25 cellular contexts compared by ENCODE assay signal in the genomic region with DNA sequence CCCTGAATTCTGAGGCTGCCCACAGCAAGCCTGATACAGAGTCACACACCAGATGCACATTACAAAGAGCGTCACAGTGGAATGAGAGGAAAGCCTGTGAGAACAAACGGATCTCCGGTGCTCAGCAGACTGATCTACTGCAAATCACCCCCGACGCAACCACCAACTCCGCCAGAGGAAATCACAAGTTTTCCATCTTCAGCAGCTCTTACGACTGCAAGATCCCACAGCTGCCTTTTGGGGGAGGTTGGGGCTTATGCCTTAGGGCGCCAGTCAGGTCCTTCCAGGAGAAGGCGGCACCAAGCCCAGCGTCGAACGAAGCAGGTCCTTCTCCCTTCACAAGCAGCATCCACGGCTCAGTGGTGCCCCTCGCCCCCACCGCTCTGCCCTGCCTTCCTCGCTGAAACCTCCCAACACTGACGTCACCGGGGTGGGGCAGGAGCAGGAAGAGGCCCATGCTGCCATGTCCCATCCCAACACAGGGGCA. TPM values are rescaled to one million over a fixed set of nuclear protein-coding genes. Genes with fewer than 3 reads are reported as not detected.
A peak's percentile ranks its signal among the peaks of the same experiment; 100 is the strongest.
DNase-seq lines count a peak whose midpoint lies in the region; ATAC-seq, FAIRE-seq and TF ChIP-seq lines count a peak whose summit lies in the region.
"Had no signal": no experiment of that assay in that cellular context is flagged by ENCODE, and none has a peak within 500 bp of the region (broad histone marks: within the 10 kb centered on the region; RNA-seq: fewer than 3 reads in every experiment).

No MANE protein-coding gene starts in this region.

- TF ChIP-seq CTCF in HepG2 (CRISPR knock-in tag; IDR thresholded peaks at IDR 0.05) (no peak), right lobe of liver (IDR thresholded peaks at IDR 0.05) (no peak), K562 (IDR thresholded peaks at IDR 0.05 in 2 of 3, conservative IDR thresholded peaks at IDR 0.05 in 1 of 3; ENCODE audit: insufficient read depth in 2 of 3, low read depth in 1 of 3, low read length in 3 of 3) (no peak)

- H3K27me3 ChIP-seq in HepG2 (ENCODE audit: control insufficient read depth in 1 of 2, insufficient read depth in 2 of 2, low read length in 2 of 2) = no peaks in the 10 kb centered on the region
- H3K27me3 ChIP-seq in right lobe of liver = no peaks in the 10 kb centered on the region
- H3K27me3 ChIP-seq in K562 (ENCODE audit: control insufficient read depth in 2 of 2, insufficient read depth in 2 of 2, low read length in 2 of 2) = peaks cover 5 to 71% of the 10 kb centered on the region in 2 experiments; a peak in 4 of 5 replicates
- H3K27me3 ChIP-seq: BLaER1 treated with 17β-estradiol and CSF1 and Interleukin-3, amounts not matched to agents 10 nM and 100 nM had no signal

- no peaks in the 10 kb centered on the region for H3K4me1 ChIP-seq in HepG2 (ENCODE audit: insufficient read depth, low read length)
- no peaks in the 10 kb centered on the region for H3K4me1 ChIP-seq in right lobe of liver
- H3K4me1 ChIP-seq in K562 (replicated peaks in 1 of 2; ENCODE audit: control insufficient read depth in 2 of 2, insufficient read depth in 2 of 2, low read length in 2 of 2) = peaks cover 0 to 24% of the 10 kb centered on the region in 2 experiments; a peak in 3 of 5 replicates
- H3K4me1 ChIP-seq: A549 had no signal

- H3K36me3 ChIP-seq in HepG2 (replicated peaks in 1 of 2; ENCODE audit: control insufficient read depth in 1 of 2, insufficient read depth in 2 of 2, low read length in 2 of 2) = peaks cover 5 to 10% of the 10 kb centered on the region in 2 experiments; a peak in 3 of 5 replicates
- H3K36me3 ChIP-seq in right lobe of liver = no peaks in the 10 kb centered on the region
- no peaks in the 10 kb centered on the region for H3K36me3 ChIP-seq in K562 (ENCODE audit: control insufficient read depth, insufficient read depth, low read length)
- H3K36me3 ChIP-seq: BLaER1 treated with 17β-estradiol and CSF1 and Interleukin-3, amounts not matched to agents 10 nM and 100 nM had no signal

- intact Hi-C loops in HepG2 (cut with micrococcal nuclease; ENCODE audit: unreplicated experiment) = no loop called here
- intact Hi-C loops in right lobe of liver (cut with DNase I) = no loop called here
- intact Hi-C loops in K562 (cut with micrococcal nuclease) = no loop called here
- intact Hi-C loops in posterior vena cava (cut with DNase I) = no loop called here

- H3K27ac ChIP-seq in HepG2 (ENCODE audit: extremely low read length, insufficient read depth, low read length) (no peak overlapping the region), right lobe of liver (no peak overlapping the region), K562 (ENCODE audit: extremely low read depth, low read depth, low read length) (no peak overlapping the region)
- H3K27ac ChIP-seq: 22Rv1; A549; BLaER1 treated with 17β-estradiol and CSF1 and Interleukin-3, amounts not matched to agents 10 nM and 100 nM; C4-2B had no signal

- in situ Hi-C loops in HepG2 (cut with HindIII; ENCODE audit: extremely low pct_ligation_motif_present, low pct_unique_long_range_greater_than_20kb) = no loop called here
- in situ Hi-C loops in K562 (cut with MboI) = no loop called here

- no peak for DNase-seq in HepG2 (ENCODE audit: low spot score)
- no peak for DNase-seq in right lobe of liver
- DNase-seq in K562 (ENCODE audit: extremely low read depth in 1 of 4, low spot score in 3 of 4) = no peak
- DNase-seq in posterior vena cava (ENCODE audit: low spot score) = peak; percentile 37
- DNase-seq in activated CD4-positive, CD25-positive, alpha-beta regulatory T cell (lab: John Stamatoyannopoulos, UW) = no peak
- DNase-seq in NCI-H2171 treated with DMSO at 0.1 percent for 48 hours (lab: John Stamatoyannopoulos, UW) = no peak
- DNase-seq in OCI-M1 (lab: John Stamatoyannopoulos, UW) = no peak
- DNase-seq: AML-193; CD4-positive, alpha-beta memory T cell; CD4-positive, CD25-positive, alpha-beta regulatory T cell; CD8-positive, alpha-beta memory T cell; COR-L47; DMS 273 treated with DMSO at 0.1 percent for 48 hours; DMS153; DMS53; DMS79; DND-41; GF-D8 had no signal

- CTCF ChIA-PET in HepG2 (lab: Yijun Ruan, JAX; ENCODE audit: low intra/inter-chr PET ratio, low total read pairs) = no interaction called here
- CTCF ChIA-PET in K562 (lab: Yijun Ruan, JAX; ENCODE audit: low intra/inter-chr PET ratio) = no interaction called here

- POLR2A ChIA-PET in HepG2 (lab: Yijun Ruan, JAX) (no interaction called here), K562 (lab: Yijun Ruan, JAX) (interaction anchor here (0.8 kb wide), 1 partner anchor 8 kb away, joined by 3 read pairs; no protein-coding TSS in a partner anchor)

- no peak overlapping the region for H2AFZ ChIP-seq in HepG2 (ENCODE audit: low read length)
- no peak overlapping the region for H2AFZ ChIP-seq in K562 (ENCODE audit: low read depth, low read length)

- no peak for FAIRE-seq in HepG2 (lab: Jason Lieb, UNC)
- FAIRE-seq in K562 (lab: Jason Lieb, UNC) = no peak
- FAIRE-seq: A549, G401.6, GM12891, GM19239 had no signal

- H3K4me2 ChIP-seq in HepG2 (ENCODE audit: low read depth, low read length) (no peak overlapping the region), K562 (ENCODE audit: insufficient read depth, low read length) (no peak overlapping the region)
- H3K4me2 ChIP-seq: A549; BLaER1 treated with 17β-estradiol and CSF1 and Interleukin-3, amounts not matched to agents 10 nM and 100 nM had no signal

- peaks cover 68% of the 10 kb centered on the region for H4K20me1 ChIP-seq in HepG2 (ENCODE audit: insufficient read depth, low read length)
- H4K20me1 ChIP-seq in K562 (replicated peaks; ENCODE audit: control insufficient read depth, insufficient read depth, low read length) = peaks cover 7% of the 10 kb centered on the region; the same call in 1 of the 2 replicates

- H3K9ac ChIP-seq in HepG2 (ENCODE audit: insufficient read depth, low read depth, low read length) (no peak overlapping the region), K562 (ENCODE audit: insufficient read depth in 1 of 2, low read depth in 2 of 2, low read length in 2 of 2) (no peak overlapping the region; a peak in 1 of 4 replicates)
- H3K9ac ChIP-seq: BLaER1 treated with 17β-estradiol and CSF1 and Interleukin-3, amounts not matched to agents 10 nM and 100 nM had no signal

- ATAC-seq in HepG2 (no peak), right lobe of liver (no peak), K562 (no peak)
- ATAC-seq: A549 had no signal

- BruUV-seq in HepG2 (replicated peaks; lab: Mats Ljungman, UMichigan) (no TSS peak), K562 (replicated peaks; lab: Mats Ljungman, UMichigan) (no TSS peak)

- H3K9me3 ChIP-seq in HepG2 (ENCODE audit: low read length) = no peaks in the 10 kb centered on the region
- no peaks in the 10 kb centered on the region for H3K9me3 ChIP-seq in right lobe of liver
- no peaks in the 10 kb centered on the region for H3K9me3 ChIP-seq in K562 (replicated peaks; ENCODE audit: control insufficient read depth, insufficient read depth, low read depth, low read length)
- H3K9me3 ChIP-seq: A549 had no signal

- H3K79me2 ChIP-seq in HepG2 (ENCODE audit: insufficient read depth, low read length) (peaks cover 18% of the 10 kb centered on the region), K562 (ENCODE audit: control insufficient read depth, insufficient read depth, low read length) (no peaks in the 10 kb centered on the region)

- no peak for TF ChIP-seq EP300 in HepG2 (IDR thresholded peaks at IDR 0.05; ENCODE audit: low read depth in 2 of 2, low read length in 2 of 2)
- no peak for TF ChIP-seq EP300 in HepG2 (CRISPR knock-in tag; IDR thresholded peaks at IDR 0.05; ENCODE audit: borderline replicate concordance)
- no peak for TF ChIP-seq EP300 in K562 (IDR thresholded peaks at IDR 0.05; ENCODE audit: low read length)

- 95% methylated on average over 18 of the region's 18 CpGs for whole genome bisulfite sequencing in HepG2 (ENCODE audit: low lambda C conversion rate)
- 70% methylated on average over 7 of the region's 18 CpGs for WGBS in right lobe of liver (ENCODE audit: insufficient coverage, low coverage, low lambda C conversion rate, missing lambda C conversion rate)
- WGBS in K562 (ENCODE audit: insufficient coverage, low coverage, missing lambda C conversion rate) = 2% methylated on average over 18 of the region's 18 CpGs

- peaks cover 4% of the 10 kb centered on the region for H3K9me1 ChIP-seq in K562 (ENCODE audit: control insufficient read depth, insufficient read depth, low read length)

- H3K4me3 ChIP-seq in HepG2 (replicated peaks in 1 of 3; ENCODE audit: insufficient read depth in 1 of 3, low read depth in 2 of 3, low read length in 3 of 3) (no peak overlapping the region), right lobe of liver (no peak overlapping the region), K562 (no peak overlapping the region)
- H3K4me3 ChIP-seq: A549; BLaER1 treated with 17β-estradiol and CSF1 and Interleukin-3, amounts not matched to agents 10 nM and 100 nM had no signal

- TF ChIP-seq RAD21 in HepG2 (CRISPR knock-in tag; IDR thresholded peaks at IDR 0.05) (no peak), K562 (CRISPR knock-in tag; conservative IDR thresholded peaks at IDR 0.05 in 1 of 2, IDR thresholded peaks at IDR 0.05 in 1 of 2) (no peak)

- TF ChIP-seq POLR2A in HepG2 (IDR thresholded peaks at IDR 0.05; ENCODE audit: insufficient read depth in 1 of 2, low read depth in 2 of 2, low read length in 2 of 2) (no peak), right lobe of liver (IDR thresholded peaks at IDR 0.05) (no peak), K562 (conservative IDR thresholded peaks at IDR 0.05) (no peak)

RNA-seq across cellular contexts. Expression of gene PTPRN2, which starts 32.5 kb away (rescaled TPM):
- total RNA-seq in HepG2 (2016; rRNA removed; fragmentation: Illumina TruSeq; extraction: Trizol) (1.7 and 2.5 TPM in 2 replicates), right lobe of liver (under 1 TPM; 0.15 to 0.87 (median 0.67) TPM), K562 (2014; rRNA removed) (not detected in 2 replicates), K562 (2014; rRNA removed; fragmentation: Illumina TruSeq; extraction: Trizol) (not detected in 2 replicates), K562 (2015; rRNA removed; fragmentation: Illumina TruSeq; extraction: Trizol) (not detected in 2 replicates), K562 (2021) (0.09 TPM in 1 of 2 replicates, not detected in the other), posterior vena cava (1 to 10 TPM; 1.6 to 2.8 TPM)
- 0.88 and 1.4 TPM in 2 replicates for total RNA-seq in HepG2 (2016; cell fraction: cytosol; rRNA removed; fragmentation: Illumina TruSeq; extraction: Trizol; ENCODE audit: low read depth)
- 1.4 and 2.6 TPM in 2 replicates for total RNA-seq in HepG2 (2016; cell fraction: insoluble cytoplasmic fraction; rRNA removed; fragmentation: Illumina TruSeq; extraction: Trizol)
- 2.3 TPM in 2 replicates for total RNA-seq in HepG2 (2016; cell fraction: membrane; rRNA removed; fragmentation: Illumina TruSeq; extraction: Trizol)
- 3.7 and 5.0 TPM in 2 replicates for total RNA-seq in HepG2 (2016; cell fraction: nucleus; rRNA removed; fragmentation: Illumina TruSeq; extraction: Trizol)
- polyA plus RNA-seq in HepG2 (2011; rRNA removed) (24.2 and 50.0 TPM in 2 replicates), K562 (2011; rRNA removed) (not detected in 2 replicates), K562 (2014; fragmentation: Illumina TruSeq; extraction: Trizol) (not detected in 2 replicates), K562 (2014; fragmentation: Nextera tagmentation; extraction: Ambion mirVana) (not detected), K562 (2014; rRNA removed) (not detected in 2 replicates)
- polyA plus RNA-seq in HepG2 (2011; cell fraction: cytosol; rRNA removed) = 42.2 and 59.6 TPM in 2 replicates
- 73.6 and 81.5 TPM in 2 replicates for polyA plus RNA-seq in HepG2 (2011; cell fraction: nucleus; rRNA removed)
- polyA plus RNA-seq in HepG2 (2012) = 49.0 and 72.5 TPM in 2 replicates
- 0.94 and 1.3 TPM in 2 replicates for polyA plus RNA-seq in HepG2 (2016; cell fraction: cytosol; fragmentation: Illumina TruSeq; extraction: Trizol; ENCODE audit: low read depth)
- 2.5 TPM in 2 replicates for polyA plus RNA-seq in HepG2 (2016; cell fraction: insoluble cytoplasmic fraction; fragmentation: Illumina TruSeq; extraction: Trizol; ENCODE audit: low read depth)
- polyA plus RNA-seq in HepG2 (2016; cell fraction: membrane; fragmentation: Illumina TruSeq; extraction: Trizol; ENCODE audit: low read depth) = 1.7 and 2.2 TPM in 2 replicates
- polyA plus RNA-seq in HepG2 (2016; cell fraction: nucleus; fragmentation: Illumina TruSeq; extraction: Trizol; ENCODE audit: insufficient read depth, low read depth) = 3.0 and 5.1 TPM in 2 replicates
- polyA minus RNA-seq in HepG2 (2011; rRNA and poly(A)+ RNA removed; ENCODE audit: low replicate concordance) = 35.1 TPM in 1 of 2 replicates, not detected in the other
- polyA minus RNA-seq in HepG2 (2011; cell fraction: cytosol; rRNA and poly(A)+ RNA removed) = 18.6 and 43.5 TPM in 2 replicates
- 33.3 and 45.4 TPM in 2 replicates for polyA minus RNA-seq in HepG2 (2011; cell fraction: nucleus; rRNA and poly(A)+ RNA removed)
- not detected in 2 replicates for total RNA-seq in K562 (2011; cell fraction: chromatin; rRNA removed; ENCODE audit: low replicate concordance)
- total RNA-seq in K562 (2011; cell fraction: nucleolus; rRNA removed) = not detected in 2 replicates
- not detected in 2 replicates for total RNA-seq in K562 (2011; cell fraction: nucleoplasm; rRNA removed)
- polyA plus RNA-seq in K562 (2011; cell fraction: cytosol; rRNA removed) = not detected in 2 replicates
- polyA plus RNA-seq in K562 (2011; cell fraction: nucleus; rRNA removed) = not detected in 2 replicates
- polyA plus RNA-seq in K562 (2012) = 0.04 TPM in 1 of 2 replicates, not detected in the other
- not detected in 2 replicates for polyA minus RNA-seq in K562 (2011; rRNA and poly(A)+ RNA removed)
- polyA minus RNA-seq in K562 (2011; cell fraction: cytosol; rRNA and poly(A)+ RNA removed) = 0.73 TPM in 1 of 2 replicates, not detected in the other
- not detected in 2 replicates for polyA minus RNA-seq in K562 (2011; cell fraction: nucleus; rRNA and poly(A)+ RNA removed)

Comparison
In these comparisons a context has a peak if more than half of its experiments do, and no peak if none do; other contexts are left out.
1. Of the 241 proteins assayed by ChIP-seq in both HepG2 and K562: peak only in HepG2: none; only in K562: ATF7; in both: none; in neither: 239; mixed calls (peak in some experiments, not most) for 1.